ENCODE assay signal across 1 cellular context in genomic region chr7:111499027-111499426, GRCh38.
TF ChIP-seq lines count a peak whose summit lies in the region.

No MANE protein-coding gene starts in this region.

TF ChIP-seq in A549, 52 proteins besides CTCF, POLR2A, EP300 and RAD21 (continued from another document):
- no peak for TF ChIP-seq SREBF2 (IDR thresholded peaks at IDR 0.05)
- no peak for TF ChIP-seq ESRRA (IDR thresholded peaks at IDR 0.05; ENCODE audit: borderline replicate concordance, low read length)
- no peak for TF ChIP-seq FOXS1 (CRISPR knock-in tag; IDR thresholded peaks at IDR 0.05)
- peak; percentile 77; the same call in 1 of the 2 replicates for TF ChIP-seq ATOH8 (CRISPR knock-in tag; IDR thresholded peaks at IDR 0.05; ENCODE audit: low read depth)
- TF ChIP-seq FOSB (CRISPR knock-in tag; IDR thresholded peaks at IDR 0.05) = no peak
- peak; percentile 54; the same call in 2 of the 3 replicates for TF ChIP-seq SMC3 (IDR thresholded peaks at IDR 0.05)
- peak; percentile 95; the same call in 1 of the 2 replicates for TF ChIP-seq GATA3 (IDR thresholded peaks at IDR 0.05; ENCODE audit: borderline replicate concordance)
